14 cellular contexts compared by ENCODE assay signal in genomic region chr3:182925944-182926337, GRCh38. TPM values are rescaled to one million over a fixed set of nuclear protein-coding genes. Genes with fewer than 3 reads are reported as not detected.
A peak's percentile ranks its signal among the peaks of the same experiment; 100 is the strongest.
DNase-seq lines count a peak whose midpoint lies in the region; ATAC-seq, FAIRE-seq and TF ChIP-seq lines count a peak whose summit lies in the region.
"Had no signal": no experiment of that assay in that cellular context is flagged by ENCODE, and none has a peak within 500 bp of the region (broad histone marks: within the 10 kb centered on the region; RNA-seq: fewer than 3 reads in every experiment).

No MANE protein-coding gene starts in this region.

- ATAC-seq in GM21737 (IDR thresholded peaks at IDR 0.05; ENCODE audit: unreplicated experiment), result peak; percentile 11
- peak; percentile 33 for ATAC-seq in HG03460 (IDR thresholded peaks at IDR 0.05; ENCODE audit: unreplicated experiment)
- ATAC-seq: activated T-cell treated with anti-CD3 and anti-CD28 coated beads, Interleukin-2, amount 50 U/mL, for 4 hours had no signal

- no peaks in the 10 kb centered on the region for H3K27me3 ChIP-seq in left ventricle myocardium inferior (ENCODE audit: low read depth)
- H3K27me3 ChIP-seq: hepatocyte had no signal

- no peak overlapping the region for H3K4me3 ChIP-seq in left ventricle myocardium inferior
- H3K4me3 ChIP-seq: hepatocyte had no signal

- DNase-seq in GM19239 (ENCODE audit: insufficient read length, low spot score) (no peak), left ventricle myocardium inferior (no peak), activated T-cell treated with anti-CD3 and anti-CD28 coated beads for 4 hours (no peak), NCI-H69 (lab: John Stamatoyannopoulos, UW) (no peak), RWPE1 (ENCODE audit: low spot score) (no peak), HPDE6-E6E7 (ENCODE audit: extremely low spot score) (no peak)
- DNase-seq: activated T-cell treated with anti-CD3 and anti-CD28 coated beads, Interleukin-2, amount 50 U/mL, for 4 hours; CD8-positive, alpha-beta memory T cell; endodermal cell; SHP77; stimulated activated naive B cell treated with anti-CD40 and anti-IgM and Interleukin-4, amounts not matched to agents 10 μg/mL and 1 μg/mL and 100 μg/mL, for 72 hours had no signal

- POLR2A ChIA-PET in RWPE1 (lab: Yijun Ruan, JAX; ENCODE audit: low non-redundant PET), result no interaction called here

- CTCF ChIA-PET in RWPE1 (lab: Yijun Ruan, JAX), result no interaction called here

- peak; percentile 33 for FAIRE-seq in GM19239 (lab: Jason Lieb, UNC)

- intact Hi-C loops in left ventricle myocardium inferior (cut with micrococcal nuclease), result no loop called here

- H3K4me1 ChIP-seq in left ventricle myocardium inferior, result peaks cover 26% of the 10 kb centered on the region

- no peaks in the 10 kb centered on the region for H3K9me3 ChIP-seq in left ventricle myocardium inferior (replicated peaks)

- H3K27ac ChIP-seq in left ventricle myocardium inferior (replicated peaks) (peak overlapping the region; percentile 60), RWPE1 (no peak overlapping the region)
- H3K27ac ChIP-seq: hepatocyte had no signal

- TF ChIP-seq CTCF in left ventricle myocardium inferior (IDR thresholded peaks at IDR 0.05; ENCODE audit: borderline replicate concordance), result no peak
- no peak for TF ChIP-seq CTCF in RWPE1 (conservative IDR thresholded peaks at IDR 0.05; ENCODE audit: low read depth)

- H3K36me3 ChIP-seq in left ventricle myocardium inferior, result no peaks in the 10 kb centered on the region

RNA-seq across cellular contexts. Expression of gene DCUN1D1, which starts 54.4 kb away (rescaled TPM):
- total RNA-seq in left ventricle myocardium inferior, result 31.7 TPM
